11 cellular contexts compared by ENCODE assay signal in genomic region chr7:27175005-27175625, GRCh38. TPM values are rescaled to one million over a fixed set of nuclear protein-coding genes. Genes with fewer than 3 reads are reported as not detected.
DNase-seq lines count a peak whose midpoint lies in the region; ATAC-seq and TF ChIP-seq lines count a peak whose summit lies in the region.
"Had no signal": no experiment of that assay in that cellular context is flagged by ENCODE, and none has a peak within 500 bp of the region (broad histone marks: within the 10 kb centered on the region; RNA-seq: fewer than 3 reads in every experiment).

No MANE protein-coding gene starts in this region.

- H3K4me1 ChIP-seq in SJSA1 (replicated peaks), result peaks cover 61% of the 10 kb centered on the region
- peaks cover 0 to 45% (median 9%) of the 10 kb centered on the region in 4 donors for H3K4me1 ChIP-seq in tibial nerve

- peaks cover 23% of the 10 kb centered on the region for H3K4me1 Mint-ChIP-seq in activated T-cell treated with anti-CD3 and anti-CD28 coated beads, Interleukin-2, amount 50 U/mL, for 24 hours (ENCODE audit: low read depth)

- H3K27ac ChIP-seq in SJSA1 (peak overlapping the region; percentile 93), tibial nerve (peak overlapping the region; percentile 11 to 88 (median 84))

- H3K9me3 ChIP-seq in SJSA1 (replicated peaks) (no peaks in the 10 kb centered on the region), tibial nerve (no peaks in the 10 kb centered on the region)
- H3K9me3 ChIP-seq: heart left ventricle had no signal

- peaks cover 85% of the 10 kb centered on the region for H3K27me3 Mint-ChIP-seq in activated T-cell treated with anti-CD3 and anti-CD28 coated beads, Interleukin-2, amount 50 U/mL, for 24 hours

- TF ChIP-seq POLR2A in tibial nerve (IDR thresholded peaks at IDR 0.05), result no peak

- H3K27ac Mint-ChIP-seq in activated T-cell treated with anti-CD3 and anti-CD28 coated beads, Interleukin-2, amount 50 U/mL, for 24 hours, result no peak overlapping the region

- H3K36me3 Mint-ChIP-seq in activated T-cell treated with anti-CD3 and anti-CD28 coated beads, Interleukin-2, amount 50 U/mL, for 24 hours (ENCODE audit: low read depth), result no peaks in the 10 kb centered on the region

- 56 to 81% methylated on average over 10 to 11 of the region's 11 CpGs for WGBS in tibial nerve, 2 donors

- TF ChIP-seq EP300 in tibial nerve (IDR thresholded peaks at IDR 0.05), result no peak

- peak overlapping the region; percentile 31 for H3K4me3 Mint-ChIP-seq in activated T-cell treated with anti-CD3 and anti-CD28 coated beads, Interleukin-2, amount 50 U/mL, for 24 hours

- TF ChIP-seq CTCF in tibial nerve (IDR thresholded peaks at IDR 0.05), result no peak

- H3K27me3 ChIP-seq in SJSA1 (replicated peaks) (no peaks in the 10 kb centered on the region), tibial nerve (peaks cover 0 to 93% of the 10 kb centered on the region in 2 donors)

- H3K36me3 ChIP-seq in SJSA1, result peaks cover 30% of the 10 kb centered on the region
- no peaks in the 10 kb centered on the region for H3K36me3 ChIP-seq in tibial nerve
- H3K36me3 ChIP-seq: heart left ventricle had no signal

- H3K4me3 ChIP-seq in SJSA1, result peak overlapping the region; percentile 57
- peak overlapping the region in 2 of 4 donors; percentile 5 to 74 for H3K4me3 ChIP-seq in tibial nerve

- ATAC-seq in GM21723 (IDR thresholded peaks at IDR 0.05; ENCODE audit: unreplicated experiment), result no peak
- ATAC-seq: heart left ventricle had no signal

- no peaks in the 10 kb centered on the region for H3K9me3 Mint-ChIP-seq in activated T-cell treated with anti-CD3 and anti-CD28 coated beads, Interleukin-2, amount 50 U/mL, for 24 hours

- peak; percentile 30 for DNase-seq in activated T-cell treated with anti-CD3 and anti-CD28 coated beads, Interleukin-2, amount 50 U/mL, for 24 hours
- DNase-seq in activated T-cell treated with anti-CD3 and anti-CD28 coated beads for 4 hours (no peak), SJSA1 (ENCODE audit: low read depth in 1 of 2, low spot score in 2 of 2) (peak in 1 of 2 experiments; percentile 84), kidney tubule cell (ENCODE audit: low spot score) (peak; percentile 64), tibial nerve (ENCODE audit: low spot score in 2 of 2) (peak in 1 of 2 donors; percentile 32), retina (no peak), DMS153 treated with DMSO at 0.1 percent for 48 hours (lab: John Stamatoyannopoulos, UW; ENCODE audit: unreplicated experiment) (no peak)
- DNase-seq: anterior cingulate cortex; stimulated activated CD4-positive, alpha-beta T cell treated with anti-CD3 and anti-CD28 coated beads, Interleukin-12 subunit alpha, Interleukin-12 subunit beta, amount 100 ng/mL, for 4 hours had no signal

RNA-seq across cellular contexts. Expression of gene HOXA10, which starts 1.0 kb away (rescaled TPM):
- total RNA-seq in SJSA1 (2014; rRNA removed; shearing (Covaris generic)), result 8.6 and 15.5 TPM in 2 replicates
- total RNA-seq in tibial nerve, result 10 to 100 TPM; 19.0 to 34.1 (median 24.9) TPM

RNA-seq across cellular contexts. Expression of gene HOXA9, which starts 9.8 kb away (rescaled TPM):
- 7.0 and 16.3 TPM in 2 replicates for total RNA-seq in SJSA1 (2014; rRNA removed; shearing (Covaris generic))
- 10 to 100 TPM; 10.5 to 13.8 (median 12.7) TPM for total RNA-seq in tibial nerve

RNA-seq across cellular contexts. Expression of gene HOXA11, which starts 9.9 kb away (rescaled TPM):
- 4.4 and 5.9 TPM in 2 replicates for total RNA-seq in SJSA1 (2014; rRNA removed; shearing (Covaris generic))
- total RNA-seq in tibial nerve, result 10 to 100 TPM in 2 of 4 donors, 1 to 10 TPM in 2; 5.0 to 13.2 (median 9.5) TPM
- total RNA-seq: heart left ventricle had no signal

RNA-seq across cellular contexts. Expression of gene HOXA7, which starts 18.6 kb away (rescaled TPM):
- total RNA-seq in SJSA1 (2014; rRNA removed; shearing (Covaris generic)), result 0.09 and 2.9 TPM in 2 replicates
- total RNA-seq in tibial nerve, result 10 to 100 TPM in 2 of 4 donors, 1 to 10 TPM in 2; 8.7 to 16.9 (median 11.3) TPM

RNA-seq across cellular contexts. Expression of gene HOXA3, which starts 22.7 kb away (rescaled TPM):
- 0.13 and 1.8 TPM in 2 replicates for total RNA-seq in SJSA1 (2014; rRNA removed; shearing (Covaris generic))
- 10 to 100 TPM in 1 of 4 donors, 1 to 10 TPM in 3; 7.0 to 18.8 (median 8.7) TPM for total RNA-seq in tibial nerve

Comparison
In these comparisons a context has a peak if more than half of its experiments do, and no peak if none do; other contexts are left out.
1. DNase-seq: peak in activated T-cell treated with anti-CD3 and anti-CD28 coated beads, Interleukin-2, amount 50 U/mL, for 24 hours (single experiment) and kidney tubule cell (single experiment); none in activated T-cell treated with anti-CD3 and anti-CD28 coated beads for 4 hours (single experiment), retina (single experiment) and DMS153 treated with DMSO at 0.1 percent for 48 hours (single experiment).